ENCODE assay signal across 8 cellular contexts in the genomic region with DNA sequence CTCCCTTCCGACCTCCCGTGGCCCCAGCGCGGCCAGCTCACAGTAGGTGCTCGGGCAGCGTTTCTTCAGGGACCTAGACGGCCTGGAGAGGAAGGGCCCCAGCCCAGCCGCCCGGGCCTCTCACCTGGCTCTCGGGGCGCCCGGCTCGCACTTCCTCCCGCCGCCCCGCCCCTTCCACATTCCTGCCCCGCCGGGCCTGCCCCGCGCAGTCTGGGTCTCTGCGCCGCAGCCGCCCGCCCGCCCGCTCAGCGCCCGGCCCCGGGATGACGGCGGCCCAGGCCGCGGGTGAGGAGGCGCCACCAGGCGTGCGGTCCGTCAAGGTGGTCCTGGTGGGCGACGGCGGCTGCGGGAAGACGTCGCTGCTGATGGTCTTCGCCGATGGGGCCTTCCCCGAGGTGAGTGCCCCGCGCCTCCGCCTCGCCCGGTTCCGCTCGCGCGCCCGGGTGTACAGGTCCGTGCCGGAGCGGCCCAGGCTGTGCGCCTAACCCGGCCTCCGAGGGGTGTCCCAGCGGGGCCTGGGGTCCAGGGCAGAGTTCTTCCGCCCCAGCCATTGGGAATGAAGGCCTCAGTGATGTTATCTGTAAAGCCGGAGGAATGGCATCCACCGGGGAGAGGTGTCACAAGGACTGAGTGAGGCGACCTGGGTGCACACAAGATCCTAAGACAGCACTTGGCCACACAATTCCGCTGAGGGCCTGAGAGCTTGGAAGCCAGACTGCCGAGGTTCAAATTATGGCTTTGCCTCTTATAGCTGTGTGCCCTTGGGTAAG.
DNase-seq lines count a peak whose midpoint lies in the region; TF ChIP-seq lines count a peak whose summit lies in the region.

A gene with protein sequence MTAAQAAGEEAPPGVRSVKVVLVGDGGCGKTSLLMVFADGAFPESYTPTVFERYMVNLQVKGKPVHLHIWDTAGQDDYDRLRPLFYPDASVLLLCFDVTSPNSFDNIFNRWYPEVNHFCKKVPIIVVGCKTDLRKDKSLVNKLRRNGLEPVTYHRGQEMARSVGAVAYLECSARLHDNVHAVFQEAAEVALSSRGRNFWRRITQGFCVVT (plus strand): TSS at position 208 of the 770 bp plus-strand sequence. CDS start 56 bp downstream, at position 264.

- TF ChIP-seq CTCF in AG09309 (IDR thresholded peaks at IDR 0.05; ENCODE audit: control insufficient read depth, insufficient read depth, low read depth, low read length, missing control alignments), result no peak
- TF ChIP-seq CTCF in astrocyte of the spinal cord (IDR thresholded peaks at IDR 0.05; ENCODE audit: low read depth, low read length), result no peak

- H3K4me3 ChIP-seq in AG09309 (ENCODE audit: control insufficient read depth, low read depth, low read length) (peak within 1 kb of the TSS; percentile 48), astrocyte of the spinal cord (ENCODE audit: low read depth, low read length) (peak within 1 kb of the TSS; percentile 54), iPS-18c (ENCODE audit: insufficient read depth, low read depth, low read length) (peak within 1 kb of the TSS; percentile 55)

- in situ Hi-C loops in astrocyte of the spinal cord (cut with HindIII; ENCODE audit: low sequenced_read_pairs), result no loop called here

- DNase-seq in AG09309 (ENCODE audit: low read depth) (no peak), NCI-H510A treated with DMSO at 0.1 percent for 48 hours (lab: John Stamatoyannopoulos, UW) (peak; percentile 33), astrocyte of the spinal cord (ENCODE audit: low read depth, low spot score) (no peak), NCI-H1105 (lab: John Stamatoyannopoulos, UW) (no peak), inferior parietal cortex (ENCODE audit: extremely low spot score) (no peak)
- DNase-seq in stimulated activated CD4-positive, alpha-beta T cell treated with anti-CD3 and anti-CD28 coated beads, Interleukin-2, amount 100 ng/mL, for 24 hours, result peak; percentile 42 to 57
- no peak for DNase-seq in effector CD4-positive, alpha-beta T cell

- H3K9me3 ChIP-seq in iPS-18c (ENCODE audit: control insufficient read depth, insufficient read depth, low read length), result no peaks in the 10 kb centered on the region

Comparison
In these comparisons a context has a peak if more than half of its experiments do, and no peak if none do; other contexts are left out.
1. DNase-seq: peak in NCI-H510A treated with DMSO at 0.1 percent for 48 hours (single experiment) and stimulated activated CD4-positive, alpha-beta T cell treated with anti-CD3 and anti-CD28 coated beads, Interleukin-2, amount 100 ng/mL, for 24 hours (2 of 2); none in AG09309 (single experiment), astrocyte of the spinal cord (single experiment), effector CD4-positive, alpha-beta T cell (single experiment), NCI-H1105 (single experiment) and inferior parietal cortex (single experiment).
2. Peak in every context shown above with its lines, with median percentiles within 50 percentile points of each other: H3K4me3 ChIP-seq.